ENCODE assay signal across 8 cellular contexts in genomic region chr6:159107451-159108260, GRCh38.
DNase-seq lines count a peak whose midpoint lies in the region; ATAC-seq and TF ChIP-seq lines count a peak whose summit lies in the region.

No MANE protein-coding gene starts in this region.

- intact Hi-C loops in CD4-positive, alpha-beta T cell (cut with DNase I, micrococcal nuclease) = loop anchor here (2.0 to 10.0 kb wide), 3 partner anchors 27 to 463 kb away; partner anchors contain the start of gene DYNLT1 (in 1 of the 2)
- intact Hi-C loops in mucosa of descending colon (cut with DNase I, micrococcal nuclease) = loop anchor here in 1 of 2 donors (2.0 kb wide), 1 partner anchor 65 kb away; no protein-coding TSS in a partner anchor

- DNase-seq in CD4-positive, alpha-beta T cell = peak; percentile 34 to 71 (median 60)
- peak; percentile 12 for DNase-seq in M059J (ENCODE audit: low read depth)
- peak; percentile 50 for DNase-seq in activated T-helper 1 cell treated with Interleukin-2 at 50 U/mL for 16 hours (ENCODE audit: low read depth)
- DNase-seq in mucosa of descending colon = peak; percentile 28 to 77 (median 45)
- no peak for DNase-seq in A172 (ENCODE audit: low spot score)
- no peak for DNase-seq in HuH-7 (ENCODE audit: low spot score)

- no peak overlapping the region for H3K4me3 ChIP-seq in mucosa of descending colon

- H3K4me1 Mint-ChIP-seq in CD4-positive, alpha-beta T cell (ENCODE audit: low read depth) = peaks cover 80% of the 10 kb centered on the region

- H3K9me3 ChIP-seq in CD4-positive, alpha-beta T cell (ENCODE audit: control insufficient read depth, low read length) = no peaks in the 10 kb centered on the region
- no peaks in the 10 kb centered on the region for H3K9me3 ChIP-seq in mucosa of descending colon

- POLR2A ChIA-PET in CD4-positive, alpha-beta T cell (lab: Charles Lee) = interaction anchor here (0.7 to 5.3 kb wide), 17 partner anchors 9 to 254 kb away, joined by 3 to 120 read pairs (median 6); partner anchors contain the start of genes RSPH3 and TAGAP

- H3K27ac ChIP-seq in CD4-positive, alpha-beta T cell (ENCODE audit: low read depth, low read length) = peak overlapping the region; percentile 92

- no peaks in the 10 kb centered on the region for H3K36me3 Mint-ChIP-seq in CD4-positive, alpha-beta T cell (ENCODE audit: low read depth)

- no peaks in the 10 kb centered on the region for H3K9me3 Mint-ChIP-seq in CD4-positive, alpha-beta T cell

- H3K36me3 ChIP-seq in mucosa of descending colon (ENCODE audit: low read depth) = no peaks in the 10 kb centered on the region

- peak overlapping the region; percentile 88 for H3K27ac Mint-ChIP-seq in CD4-positive, alpha-beta T cell

- CTCF ChIA-PET in CD4-positive, alpha-beta T cell (lab: Charles Lee) = interaction anchor here (0.6 to 8.8 kb wide), 7 partner anchors 27 to 290 kb away, joined by 3 to 77 read pairs (median 4); partner anchors contain the start of genes RSPH3 and TAGAP

- peak overlapping the region; percentile 85 for H3K4me3 Mint-ChIP-seq in CD4-positive, alpha-beta T cell

- H3K27me3 ChIP-seq in CD4-positive, alpha-beta T cell (ENCODE audit: control insufficient read depth, insufficient read depth, low read length) = no peaks in the 10 kb centered on the region

- peak; percentile 49 for ATAC-seq in CD4-positive, alpha-beta T cell (ENCODE audit: poor library complexity)
- ATAC-seq in mucosa of descending colon (peak; percentile 58), HG02852 (IDR thresholded peaks at IDR 0.05; ENCODE audit: unreplicated experiment) (no peak), HG02870 (IDR thresholded peaks at IDR 0.05; ENCODE audit: unreplicated experiment) (no peak)

- H3K4me1 ChIP-seq in mucosa of descending colon (ENCODE audit: low read depth) = peaks cover 6% of the 10 kb centered on the region

- no peak for TF ChIP-seq CTCF in CD4-positive, alpha-beta T cell (IDR thresholded peaks at IDR 0.05)
- no peak for TF ChIP-seq CTCF in mucosa of descending colon (IDR thresholded peaks at IDR 0.05)

- no peaks in the 10 kb centered on the region for H3K27me3 Mint-ChIP-seq in CD4-positive, alpha-beta T cell

Comparison
In these comparisons a context has a peak if more than half of its experiments do, and no peak if none do; other contexts are left out.
1. ATAC-seq: peak in CD4-positive, alpha-beta T cell (single experiment) and mucosa of descending colon (single experiment); none in HG02852 (single experiment) and HG02870 (single experiment).
2. DNase-seq: peak in CD4-positive, alpha-beta T cell (10 of 10), M059J (single experiment), activated T-helper 1 cell treated with Interleukin-2 at 50 U/mL for 16 hours (single experiment) and mucosa of descending colon (3 of 3); none in A172 (single experiment) and HuH-7 (single experiment).